2 cellular contexts compared by ENCODE assay signal in the genomic region with DNA sequence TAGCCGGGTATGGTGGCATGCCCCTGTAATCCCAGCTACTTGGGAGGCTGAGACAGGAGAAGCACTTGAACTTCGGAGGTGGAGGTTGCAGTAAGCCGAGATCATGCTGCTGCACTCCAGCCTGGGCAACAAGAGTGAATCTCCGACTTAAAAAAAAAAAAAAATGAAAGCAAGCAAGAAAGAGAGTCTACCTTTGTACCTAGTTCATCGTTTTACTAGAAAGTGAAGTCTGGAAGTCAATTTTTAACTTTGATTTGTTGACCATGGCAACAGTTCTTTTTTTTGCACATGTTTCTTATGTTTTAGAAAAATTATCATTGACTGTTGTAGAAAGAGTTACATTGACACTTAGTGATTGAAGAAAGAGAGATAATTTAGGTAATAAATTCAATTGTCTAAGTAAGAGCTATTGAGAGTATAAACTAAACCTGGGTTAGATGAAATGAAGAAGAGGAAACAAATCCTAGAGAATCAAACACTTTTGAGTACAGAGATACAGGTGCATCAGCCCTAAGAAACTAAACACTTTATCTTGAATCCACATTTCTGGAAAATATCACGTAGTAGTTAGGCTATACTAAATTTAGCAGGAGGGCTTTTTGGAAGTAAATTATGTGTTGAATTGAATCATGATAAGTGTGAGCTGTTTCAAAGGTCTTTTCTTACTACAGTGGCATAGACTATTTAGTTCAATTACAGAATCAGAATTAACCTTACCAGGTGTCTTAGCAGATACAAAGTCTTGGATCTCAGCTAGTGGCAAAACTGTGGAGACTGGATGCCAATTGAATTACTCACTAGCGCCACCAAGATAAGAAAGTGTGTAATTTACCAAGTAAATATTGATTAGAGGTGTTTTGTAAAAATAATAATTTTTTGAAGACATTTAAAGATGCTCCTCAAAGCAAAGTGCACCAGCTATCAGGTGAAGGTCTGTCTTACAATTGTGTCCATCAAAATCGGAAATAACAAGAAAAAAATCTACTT.
TF ChIP-seq lines count a peak whose summit lies in the region.

No MANE protein-coding gene starts in this region.

TF ChIP-seq in liver, 16 proteins besides CTCF, POLR2A, EP300 and RAD21:
- TF ChIP-seq, protein P1, sequence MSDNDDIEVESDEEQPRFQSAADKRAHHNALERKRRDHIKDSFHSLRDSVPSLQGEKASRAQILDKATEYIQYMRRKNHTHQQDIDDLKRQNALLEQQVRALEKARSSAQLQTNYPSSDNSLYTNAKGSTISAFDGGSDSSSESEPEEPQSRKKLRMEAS (IDR thresholded peaks at IDR 0.05), result peak; percentile 34
- TF ChIP-seq FOXA2 (IDR thresholded peaks at IDR 0.05) (peak; percentile 24), SP1 (IDR thresholded peaks at IDR 0.05) (peak; percentile 64), HNF4G (IDR thresholded peaks at IDR 0.05) (peak; percentile 59), TAF1 (conservative IDR thresholded peaks at IDR 0.05) (no peak), YY1 (IDR thresholded peaks at IDR 0.05) (peak; percentile 50), GABPA (IDR thresholded peaks at IDR 0.05 in 1 of 2, conservative IDR thresholded peaks at IDR 0.05 in 1 of 2) (no peak), EGR1 (IDR thresholded peaks at IDR 0.05; ENCODE audit: low read depth in 2 of 2) (no peak), RXRA (IDR thresholded peaks at IDR 0.05) (peak; percentile 27 to 48), FOXA1 (IDR thresholded peaks at IDR 0.05) (no peak), HNF4A (conservative IDR thresholded peaks at IDR 0.05) (peak; percentile 92), NR2F2 (IDR thresholded peaks at IDR 0.05) (no peak), JUND (IDR thresholded peaks at IDR 0.05) (peak; percentile 34 to 40)
- TF ChIP-seq, protein P2, sequence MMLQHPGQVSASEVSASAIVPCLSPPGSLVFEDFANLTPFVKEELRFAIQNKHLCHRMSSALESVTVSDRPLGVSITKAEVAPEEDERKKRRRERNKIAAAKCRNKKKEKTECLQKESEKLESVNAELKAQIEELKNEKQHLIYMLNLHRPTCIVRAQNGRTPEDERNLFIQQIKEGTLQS (IDR thresholded peaks at IDR 0.05), result no peak
- TF ChIP-seq, protein P3, sequence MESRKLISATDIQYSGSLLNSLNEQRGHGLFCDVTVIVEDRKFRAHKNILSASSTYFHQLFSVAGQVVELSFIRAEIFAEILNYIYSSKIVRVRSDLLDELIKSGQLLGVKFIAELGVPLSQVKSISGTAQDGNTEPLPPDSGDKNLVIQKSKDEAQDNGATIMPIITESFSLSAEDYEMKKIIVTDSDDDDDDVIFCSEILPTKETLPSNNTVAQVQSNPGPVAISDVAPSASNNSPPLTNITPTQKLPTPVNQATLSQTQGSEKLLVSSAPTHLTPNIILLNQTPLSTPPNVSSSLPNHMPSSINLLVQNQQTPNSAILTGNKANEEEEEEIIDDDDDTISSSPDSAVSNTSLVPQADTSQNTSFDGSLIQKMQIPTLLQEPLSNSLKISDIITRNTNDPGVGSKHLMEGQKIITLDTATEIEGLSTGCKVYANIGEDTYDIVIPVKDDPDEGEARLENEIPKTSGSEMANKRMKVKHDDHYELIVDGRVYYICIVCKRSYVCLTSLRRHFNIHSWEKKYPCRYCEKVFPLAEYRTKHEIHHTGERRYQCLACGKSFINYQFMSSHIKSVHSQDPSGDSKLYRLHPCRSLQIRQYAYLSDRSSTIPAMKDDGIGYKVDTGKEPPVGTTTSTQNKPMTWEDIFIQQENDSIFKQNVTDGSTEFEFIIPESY (IDR thresholded peaks at IDR 0.05), result no peak
- TF ChIP-seq, protein P4, sequence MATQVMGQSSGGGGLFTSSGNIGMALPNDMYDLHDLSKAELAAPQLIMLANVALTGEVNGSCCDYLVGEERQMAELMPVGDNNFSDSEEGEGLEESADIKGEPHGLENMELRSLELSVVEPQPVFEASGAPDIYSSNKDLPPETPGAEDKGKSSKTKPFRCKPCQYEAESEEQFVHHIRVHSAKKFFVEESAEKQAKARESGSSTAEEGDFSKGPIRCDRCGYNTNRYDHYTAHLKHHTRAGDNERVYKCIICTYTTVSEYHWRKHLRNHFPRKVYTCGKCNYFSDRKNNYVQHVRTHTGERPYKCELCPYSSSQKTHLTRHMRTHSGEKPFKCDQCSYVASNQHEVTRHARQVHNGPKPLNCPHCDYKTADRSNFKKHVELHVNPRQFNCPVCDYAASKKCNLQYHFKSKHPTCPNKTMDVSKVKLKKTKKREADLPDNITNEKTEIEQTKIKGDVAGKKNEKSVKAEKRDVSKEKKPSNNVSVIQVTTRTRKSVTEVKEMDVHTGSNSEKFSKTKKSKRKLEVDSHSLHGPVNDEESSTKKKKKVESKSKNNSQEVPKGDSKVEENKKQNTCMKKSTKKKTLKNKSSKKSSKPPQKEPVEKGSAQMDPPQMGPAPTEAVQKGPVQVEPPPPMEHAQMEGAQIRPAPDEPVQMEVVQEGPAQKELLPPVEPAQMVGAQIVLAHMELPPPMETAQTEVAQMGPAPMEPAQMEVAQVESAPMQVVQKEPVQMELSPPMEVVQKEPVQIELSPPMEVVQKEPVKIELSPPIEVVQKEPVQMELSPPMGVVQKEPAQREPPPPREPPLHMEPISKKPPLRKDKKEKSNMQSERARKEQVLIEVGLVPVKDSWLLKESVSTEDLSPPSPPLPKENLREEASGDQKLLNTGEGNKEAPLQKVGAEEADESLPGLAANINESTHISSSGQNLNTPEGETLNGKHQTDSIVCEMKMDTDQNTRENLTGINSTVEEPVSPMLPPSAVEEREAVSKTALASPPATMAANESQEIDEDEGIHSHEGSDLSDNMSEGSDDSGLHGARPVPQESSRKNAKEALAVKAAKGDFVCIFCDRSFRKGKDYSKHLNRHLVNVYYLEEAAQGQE (IDR thresholded peaks at IDR 0.05), result peak; percentile 27

TF ChIP-seq in HepG2, 621 proteins besides CTCF, POLR2A, EP300 and RAD21:
- TF ChIP-seq, protein P5, sequence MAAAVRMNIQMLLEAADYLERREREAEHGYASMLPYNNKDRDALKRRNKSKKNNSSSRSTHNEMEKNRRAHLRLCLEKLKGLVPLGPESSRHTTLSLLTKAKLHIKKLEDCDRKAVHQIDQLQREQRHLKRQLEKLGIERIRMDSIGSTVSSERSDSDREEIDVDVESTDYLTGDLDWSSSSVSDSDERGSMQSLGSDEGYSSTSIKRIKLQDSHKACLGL (CRISPR knock-in tag; IDR thresholded peaks at IDR 0.05), result no peak
- TF ChIP-seq ZNF878 (CRISPR knock-in tag; IDR thresholded peaks at IDR 0.05) (no peak), ATRX (CRISPR knock-in tag; IDR thresholded peaks at IDR 0.05; ENCODE audit: borderline replicate concordance) (no peak), ZNF570 (CRISPR knock-in tag; IDR thresholded peaks at IDR 0.05; ENCODE audit: borderline replicate concordance) (no peak), TCF12 (IDR thresholded peaks at IDR 0.05) (no peak), TCF12 (CRISPR knock-in tag; IDR thresholded peaks at IDR 0.05) (no peak)
